ENCODE assay signal across 14 cellular contexts in the genomic region with DNA sequence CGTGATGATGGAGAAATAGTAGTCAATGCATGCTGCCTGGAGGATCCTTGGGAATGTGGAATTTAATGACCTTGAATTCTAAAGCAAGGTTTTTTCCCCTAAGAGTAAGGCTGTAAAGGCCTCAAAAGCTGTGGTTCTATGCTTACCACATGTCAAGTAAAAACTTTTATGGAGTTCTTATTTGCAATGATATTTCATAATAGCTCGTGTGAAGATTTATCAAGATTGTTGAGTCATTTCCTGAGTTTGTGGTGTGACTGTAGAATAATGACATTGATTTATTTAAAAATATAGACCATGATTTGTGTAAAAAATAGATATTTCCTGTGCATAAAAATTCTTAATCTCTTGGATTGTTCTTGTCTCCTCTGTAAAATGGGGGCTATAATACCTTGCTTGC.
"Had no signal": no experiment of that assay in that cellular context is flagged by ENCODE, and none has a peak within 500 bp of the region (broad histone marks: within the 10 kb centered on the region; RNA-seq: fewer than 3 reads in every experiment).

No MANE protein-coding gene starts in this region.

- H3K4me3 ChIP-seq: gastroesophageal sphincter, heart right ventricle, ovary, spleen had no signal

- ATAC-seq: activated CD4-positive, CD25-positive, alpha-beta regulatory T cell treated with anti-CD3 and anti-CD28 coated beads, Interleukin-2, amount 50 U/mL, for 24 hours; effector memory CD8-positive, alpha-beta T cell; gastroesophageal sphincter; heart right ventricle; left lobe of liver; sciatic nerve had no signal

- DNase-seq: activated naive CD4-positive, alpha-beta T cell treated with Interleukin-2 at 50 U/mL for 16 hours; activated T-cell treated with anti-CD3 and anti-CD28 coated beads for 4 hours; anterior cingulate cortex; brain microvascular endothelial cell; dermis blood vessel endothelial cell; effector memory CD8-positive, alpha-beta T cell; heart right ventricle; islet precursor cell; ovary; spleen had no signal

- H3K27ac ChIP-seq: brain microvascular endothelial cell, gastroesophageal sphincter, heart right ventricle, ovary, spleen had no signal

- H3K27me3 ChIP-seq: brain microvascular endothelial cell, gastroesophageal sphincter, heart right ventricle, ovary, spleen had no signal

- H3K36me3 ChIP-seq: brain microvascular endothelial cell, gastroesophageal sphincter, heart right ventricle, ovary, spleen had no signal

- H3K4me1 ChIP-seq: gastroesophageal sphincter, heart right ventricle, spleen had no signal

- H3K9me3 ChIP-seq: gastroesophageal sphincter, ovary had no signal
